8 cellular contexts compared by ENCODE assay signal in genomic region chr1:115642168-115643072, GRCh38. TPM values are rescaled to one million over a fixed set of nuclear protein-coding genes. Genes with fewer than 3 reads are reported as not detected.
DNase-seq lines count a peak whose midpoint lies in the region; ATAC-seq and TF ChIP-seq lines count a peak whose summit lies in the region.

No MANE protein-coding gene starts in this region.

- H3K27ac Mint-ChIP-seq in activated CD8-positive, alpha-beta T cell treated with anti-CD3 and anti-CD28 coated beads, Interleukin-2, amount 10 ng/mL, durations not matched to agents 7 days and 5 days, result peak overlapping the region; percentile 81
- H3K27ac Mint-ChIP-seq in nephron progenitor cell, result peak overlapping the region; percentile 79

- DNase-seq in BE2C (peak; percentile 27), NCI-H187 (lab: John Stamatoyannopoulos, UW) (peak; percentile 49 to 67), fibroblast of peridontal ligament (ENCODE audit: extremely low read depth) (peak; percentile 29), nephron progenitor cell (peak; percentile 61)
- DNase-seq in activated CD8-positive, alpha-beta T cell treated with anti-CD3 and anti-CD28 coated beads, Interleukin-2, amount 10 ng/mL, durations not matched to agents 7 days and 5 days, result peak; percentile 67
- no peak for DNase-seq in stimulated activated naive CD4-positive, alpha-beta T cell (lab: John Stamatoyannopoulos, UW)

- peaks cover 3% of the 10 kb centered on the region for H3K9me3 ChIP-seq in BE2C

- peaks cover 13% of the 10 kb centered on the region for H3K27me3 Mint-ChIP-seq in activated CD8-positive, alpha-beta T cell treated with anti-CD3 and anti-CD28 coated beads, Interleukin-2, amount 10 ng/mL, durations not matched to agents 7 days and 5 days (ENCODE audit: low read depth)
- H3K27me3 Mint-ChIP-seq in nephron progenitor cell (ENCODE audit: low read depth, poor library complexity), result peaks cover 8% of the 10 kb centered on the region

- H3K4me1 ChIP-seq in BE2C, result no peaks in the 10 kb centered on the region

- H3K9me3 Mint-ChIP-seq in activated CD8-positive, alpha-beta T cell treated with anti-CD3 and anti-CD28 coated beads, Interleukin-2, amount 10 ng/mL, durations not matched to agents 7 days and 5 days (ENCODE audit: insufficient read depth), result peaks cover 7% of the 10 kb centered on the region
- peaks cover 42% of the 10 kb centered on the region for H3K9me3 Mint-ChIP-seq in nephron progenitor cell

- H3K36me3 ChIP-seq in BE2C, result no peaks in the 10 kb centered on the region

- H3K4me1 Mint-ChIP-seq in activated CD8-positive, alpha-beta T cell treated with anti-CD3 and anti-CD28 coated beads, Interleukin-2, amount 10 ng/mL, durations not matched to agents 7 days and 5 days (ENCODE audit: low read depth), result peaks cover 17% of the 10 kb centered on the region
- H3K4me1 Mint-ChIP-seq in nephron progenitor cell, result peaks cover 38% of the 10 kb centered on the region

- POLR2A ChIA-PET in activated CD8-positive, alpha-beta T cell treated with anti-CD3 and anti-CD28 coated beads, Interleukin-2, amount 10 ng/mL, durations not matched to agents 7 days and 5 days (lab: Charles Lee), result interaction anchor here (1.0 kb wide), 1 partner anchor 26 kb away, joined by 3 read pairs; no protein-coding TSS in a partner anchor

- H3K36me3 Mint-ChIP-seq in activated CD8-positive, alpha-beta T cell treated with anti-CD3 and anti-CD28 coated beads, Interleukin-2, amount 10 ng/mL, durations not matched to agents 7 days and 5 days (ENCODE audit: low read depth), result peaks cover 5% of the 10 kb centered on the region
- peaks cover 22% of the 10 kb centered on the region for H3K36me3 Mint-ChIP-seq in nephron progenitor cell (ENCODE audit: low read depth)

- no peak for TF ChIP-seq CTCF in BE2C (IDR thresholded peaks at IDR 0.05; ENCODE audit: low read depth, low read length)
- no peak for TF ChIP-seq CTCF in nephron progenitor cell (IDR thresholded peaks at IDR 0.05)

- H3K4me3 ChIP-seq in BE2C (ENCODE audit: low read depth, low read length), result peak overlapping the region; percentile 64

- CTCF ChIA-PET in activated CD8-positive, alpha-beta T cell treated with anti-CD3 and anti-CD28 coated beads, Interleukin-2, amount 10 ng/mL, durations not matched to agents 7 days and 5 days (lab: Charles Lee), result interaction anchor here (0.8 to 2.4 kb wide), 4 partner anchors 34 to 71 kb away, joined by 3 to 18 read pairs (median 5); no protein-coding TSS in a partner anchor

- peak overlapping the region; percentile 88 for H3K4me3 Mint-ChIP-seq in activated CD8-positive, alpha-beta T cell treated with anti-CD3 and anti-CD28 coated beads, Interleukin-2, amount 10 ng/mL, durations not matched to agents 7 days and 5 days
- H3K4me3 Mint-ChIP-seq in nephron progenitor cell, result peak overlapping the region; percentile 89

- H3K27me3 ChIP-seq in BE2C, result peaks cover 18% of the 10 kb centered on the region

- ATAC-seq in GM18511 (IDR thresholded peaks at IDR 0.05; ENCODE audit: unreplicated experiment), result peak; percentile 76
- peak; percentile 65 for ATAC-seq in HG02884 (IDR thresholded peaks at IDR 0.05; ENCODE audit: unreplicated experiment)
- peak; percentile 66 for ATAC-seq in activated CD8-positive, alpha-beta T cell treated with anti-CD3 and anti-CD28 coated beads, Interleukin-2, amount 10 ng/mL, durations not matched to agents 7 days and 5 days

RNA-seq across cellular contexts. Expression of gene VANGL1, which starts 0.7 kb away (rescaled TPM):
- 2.8 TPM for polyA plus RNA-seq in BE2C (2012; ENCODE audit: insufficient read depth, insufficient read length, low read depth)
- total RNA-seq in activated CD8-positive, alpha-beta T cell treated with anti-CD3 and anti-CD28 coated beads, Interleukin-2, amount 10 ng/mL, durations not matched to agents 7 days and 5 days, result 10 to 100 TPM; 14.1 to 14.8 TPM

Comparison
In these comparisons a context has a peak if more than half of its experiments do, and no peak if none do; other contexts are left out.
1. DNase-seq: peak in BE2C (single experiment), NCI-H187 (2 of 2), activated CD8-positive, alpha-beta T cell treated with anti-CD3 and anti-CD28 coated beads, Interleukin-2, amount 10 ng/mL, durations not matched to agents 7 days and 5 days (single experiment), fibroblast of peridontal ligament (single experiment) and nephron progenitor cell (single experiment); none in stimulated activated naive CD4-positive, alpha-beta T cell (0 of 6).
2. Peak in every context shown above with its lines, with median percentiles within 50 percentile points of each other: ATAC-seq.